In the genomic region with DNA sequence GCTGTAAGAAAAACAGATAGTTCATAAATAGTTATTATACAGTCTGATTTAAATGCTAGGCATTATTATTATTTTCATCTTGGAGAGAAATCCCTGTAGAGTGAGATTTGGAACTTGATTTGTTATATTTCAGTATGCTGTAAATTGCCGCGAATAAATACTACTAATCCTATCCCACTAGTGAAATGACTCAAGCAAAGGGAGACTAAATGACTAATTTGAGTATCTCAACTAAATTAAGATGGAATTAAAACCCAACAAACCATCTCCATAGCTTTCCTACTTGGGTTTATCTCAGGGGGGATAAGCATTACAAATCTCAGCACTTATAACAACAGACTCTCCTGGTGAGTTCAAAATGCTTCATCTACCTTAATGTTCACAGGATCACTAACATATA, we compare ENCODE assay signal across 15 cellular contexts.
DNase-seq lines count a peak whose midpoint lies in the region; ATAC-seq, FAIRE-seq and TF ChIP-seq lines count a peak whose summit lies in the region.
"Had no signal": no experiment of that assay in that cellular context is flagged by ENCODE, and none has a peak within 500 bp of the region (broad histone marks: within the 10 kb centered on the region; RNA-seq: fewer than 3 reads in every experiment).

No MANE protein-coding gene starts in this region.

- BruUV-seq in PC-3 (replicated peaks; lab: Mats Ljungman, UMichigan) (no TSS peak), endothelial cell of umbilical vein (replicated peaks; lab: Mats Ljungman, UMichigan) (no TSS peak)

- no peak for TF ChIP-seq POLR2A in endothelial cell of umbilical vein (IDR thresholded peaks at IDR 0.05; ENCODE audit: low read depth, low read length)

- H2AFZ ChIP-seq in PC-3 (ENCODE audit: low read length) (no peak overlapping the region), endothelial cell of umbilical vein (ENCODE audit: low read depth, low read length) (no peak overlapping the region)

- no peak for FAIRE-seq in endothelial cell of umbilical vein (lab: Jason Lieb, UNC)
- FAIRE-seq: K562 had no signal

- H4K20me1 ChIP-seq in PC-3 (ENCODE audit: low read length) (peaks cover 13% of the 10 kb centered on the region; the same call in 1 of the 2 replicates), endothelial cell of umbilical vein (replicated peaks; ENCODE audit: control insufficient read depth, extremely low read depth, insufficient read depth, low read length) (peaks cover 4% of the 10 kb centered on the region)

- no peak overlapping the region for H3K4me3 Mint-ChIP-seq in chondrocyte (ENCODE audit: unreplicated experiment)
- H3K4me3 Mint-ChIP-seq: B cell; CD8-positive, alpha-beta memory T cell had no signal

- peaks cover 17% of the 10 kb centered on the region for H3K4me1 ChIP-seq in PC-3 (ENCODE audit: insufficient read depth, low read length)
- peaks cover 49% of the 10 kb centered on the region for H3K4me1 ChIP-seq in endothelial cell of umbilical vein (ENCODE audit: control insufficient read depth, extremely low read depth, insufficient read depth, low read length)
- peaks cover 23% of the 10 kb centered on the region for H3K4me1 ChIP-seq in skeletal muscle satellite cell (ENCODE audit: control insufficient read depth, insufficient read depth, low read length)

- dilution Hi-C loops in endothelial cell of umbilical vein (cut with MboI; ENCODE audit: extremely low pct_ligation_motif_present, low sequenced_read_pairs): no loop called here

- peak overlapping the region; percentile 23; the same call in 1 of the 2 replicates for H3K4me3 ChIP-seq in GM12864 (ENCODE audit: low read depth, low read length)
- no peak overlapping the region for H3K4me3 ChIP-seq in PC-3 (ENCODE audit: low read length)
- H3K4me3 ChIP-seq in endothelial cell of umbilical vein (replicated peaks in 1 of 3; ENCODE audit: insufficient read depth in 1 of 3, low read depth in 1 of 3, low read length in 3 of 3): peak overlapping the region in 2 of 3 experiments; percentile 66 to 100
- H3K4me3 ChIP-seq in skeletal muscle satellite cell (ENCODE audit: low read length): peak overlapping the region; percentile 49
- H3K4me3 ChIP-seq: K562 had no signal

- DNase-seq in GM12864 (ENCODE audit: low read depth) (no peak), PC-3 (no peak), endothelial cell of umbilical vein (ENCODE audit: low read depth, low spot score) (no peak), GOT3 (lab: John Stamatoyannopoulos, UW) (no peak), NCI-H1694 (lab: John Stamatoyannopoulos, UW) (no peak), chondrocyte (ENCODE audit: low spot score) (no peak)
- DNase-seq: CD8-positive, alpha-beta memory T cell; NCI-H1092 treated with DMSO at 0.1 percent for 48 hours; NCI-H187; NCI-H446 treated with DMSO at 0.1 percent for 48 hours had no signal

- H3K27ac ChIP-seq in PC-3 (ENCODE audit: low read length): no peak overlapping the region
- H3K27ac ChIP-seq in endothelial cell of umbilical vein (ENCODE audit: insufficient read depth, low read depth, low read length): peak overlapping the region; percentile 12
- H3K27ac ChIP-seq: HL-60 had no signal

- H3K36me3 ChIP-seq in PC-3 (ENCODE audit: low read depth, low read length) (no peaks in the 10 kb centered on the region), endothelial cell of umbilical vein (ENCODE audit: control insufficient read depth in 2 of 2, extremely low read depth in 1 of 2, insufficient read depth in 2 of 2, low read length in 2 of 2) (no peaks in the 10 kb centered on the region), skeletal muscle satellite cell (ENCODE audit: insufficient read depth, low read length) (no peaks in the 10 kb centered on the region)

- no peak overlapping the region for H3K9ac ChIP-seq in PC-3 (ENCODE audit: low read length)
- peak overlapping the region; percentile 95 for H3K9ac ChIP-seq in endothelial cell of umbilical vein (replicated peaks; ENCODE audit: extremely low read depth, insufficient read depth, low read length)
- H3K9ac ChIP-seq in skeletal muscle satellite cell (ENCODE audit: low read depth, low read length): no peak overlapping the region

- no peaks in the 10 kb centered on the region for H3K9me1 ChIP-seq in endothelial cell of umbilical vein (replicated peaks; ENCODE audit: control insufficient read depth, extremely low read depth, insufficient read depth, low read length)

- no peaks in the 10 kb centered on the region for H3K9me2 ChIP-seq in PC-3 (replicated peaks; ENCODE audit: low read length)

- no peak for TF ChIP-seq CTCF in GM12864 (IDR thresholded peaks at IDR 0.05; ENCODE audit: low read depth, low read length, missing control alignments)
- no peak for TF ChIP-seq CTCF in PC-3 (conservative IDR thresholded peaks at IDR 0.05; ENCODE audit: low read depth, low read length)
- no peak for TF ChIP-seq CTCF in endothelial cell of umbilical vein (IDR thresholded peaks at IDR 0.05; ENCODE audit: extremely low read depth in 1 of 2, insufficient read depth in 1 of 2, low read depth in 1 of 2, low read length in 2 of 2)
- TF ChIP-seq CTCF in chondrocyte (IDR thresholded peaks at IDR 0.05): no peak

- H3K36me3 Mint-ChIP-seq in chondrocyte (ENCODE audit: low read depth): no peaks in the 10 kb centered on the region
- H3K36me3 Mint-ChIP-seq: CD8-positive, alpha-beta memory T cell had no signal

- ATAC-seq in PC-3: no peak
- no peak for ATAC-seq in GM21381 (IDR thresholded peaks at IDR 0.05; ENCODE audit: unreplicated experiment)
- ATAC-seq: K562 had no signal

- CTCF ChIA-PET in PC-3 (lab: Charles Lee) (no interaction called here), endothelial cell of umbilical vein (lab: Charles Lee) (no interaction called here)

- H3K27me3 ChIP-seq in PC-3 (ENCODE audit: low read length) (no peaks in the 10 kb centered on the region), endothelial cell of umbilical vein (ENCODE audit: control insufficient read depth in 2 of 2, insufficient read depth in 2 of 2, low read length in 2 of 2) (no peaks in the 10 kb centered on the region), skeletal muscle satellite cell (ENCODE audit: control insufficient read depth, insufficient read depth, low read length) (no peaks in the 10 kb centered on the region)

- no peaks in the 10 kb centered on the region for H3K9me3 Mint-ChIP-seq in chondrocyte (ENCODE audit: low read depth)

- peaks cover 21% of the 10 kb centered on the region for H3K4me1 Mint-ChIP-seq in chondrocyte (ENCODE audit: low read depth)

- peaks cover 1% of the 10 kb centered on the region for H3K27me3 Mint-ChIP-seq in chondrocyte (ENCODE audit: low read depth)

- H3K9me3 ChIP-seq in PC-3 (ENCODE audit: low read length): no peaks in the 10 kb centered on the region
- no peaks in the 10 kb centered on the region for H3K9me3 ChIP-seq in endothelial cell of umbilical vein (replicated peaks; ENCODE audit: control insufficient read depth, insufficient read depth, low read length)
- H3K9me3 ChIP-seq in skeletal muscle satellite cell (replicated peaks; ENCODE audit: low read length): no peaks in the 10 kb centered on the region

- no peak overlapping the region for H3K27ac Mint-ChIP-seq in chondrocyte (ENCODE audit: unreplicated experiment)
- H3K27ac Mint-ChIP-seq: B cell; CD8-positive, alpha-beta memory T cell had no signal

- H3K4me2 ChIP-seq in PC-3 (ENCODE audit: low read length) (peak overlapping the region; percentile 10; the same call in 1 of the 2 replicates), endothelial cell of umbilical vein (ENCODE audit: insufficient read depth, low read length) (peak overlapping the region; percentile 94), skeletal muscle satellite cell (ENCODE audit: low read length) (peak overlapping the region; percentile 75)

- H3F3A ChIP-seq in PC-3 (ENCODE audit: low read length, unreplicated experiment): no peaks in the 10 kb centered on the region

- POLR2A ChIA-PET in PC-3 (lab: Charles Lee; ENCODE audit: unreplicated experiment) (no interaction called here), endothelial cell of umbilical vein (lab: Charles Lee) (interaction anchor here (1.1 kb wide), 1 partner anchor 62 kb away, joined by 3 read pairs; no protein-coding TSS in a partner anchor)

- H3K79me2 ChIP-seq in PC-3 (ENCODE audit: low read length) (peaks cover 17% of the 10 kb centered on the region), endothelial cell of umbilical vein (ENCODE audit: control insufficient read depth, insufficient read depth, low read length) (peaks cover 61% of the 10 kb centered on the region)

- intact Hi-C loops in PC-3 (cut with micrococcal nuclease): no loop called here
- intact Hi-C loops in endothelial cell of umbilical vein (cut with micrococcal nuclease): no loop called here

TF ChIP-seq in endothelial cell of umbilical vein, 7 proteins besides CTCF, POLR2A, EP300 and RAD21:
- TF ChIP-seq EZH2 (IDR thresholded peaks at IDR 0.05; ENCODE audit: borderline replicate concordance, low read depth, low read length, severe bottlenecking): no peak
- TF ChIP-seq GATA2 (IDR thresholded peaks at IDR 0.05; ENCODE audit: insufficient read depth, insufficient read length, low read depth, low read length): no peak
- no peak for TF ChIP-seq POLR2AphosphoS5 (IDR thresholded peaks at IDR 0.05; ENCODE audit: insufficient read depth, low read depth, low read length)
- no peak for TF ChIP-seq JUN (IDR thresholded peaks at IDR 0.05; ENCODE audit: borderline replicate concordance, insufficient read depth, insufficient read length, low read depth)
TF ChIP-seq in endothelial cell of umbilical vein: peak in this region for 0.

Comparison
In these comparisons a context has a peak if more than half of its experiments do, and no peak if none do; other contexts are left out.
1. H3K4me2 ChIP-seq: peak in every context shown above with its lines; median percentile 94 in endothelial cell of umbilical vein; 75 in skeletal muscle satellite cell; 10 in PC-3.